In the genomic region with DNA sequence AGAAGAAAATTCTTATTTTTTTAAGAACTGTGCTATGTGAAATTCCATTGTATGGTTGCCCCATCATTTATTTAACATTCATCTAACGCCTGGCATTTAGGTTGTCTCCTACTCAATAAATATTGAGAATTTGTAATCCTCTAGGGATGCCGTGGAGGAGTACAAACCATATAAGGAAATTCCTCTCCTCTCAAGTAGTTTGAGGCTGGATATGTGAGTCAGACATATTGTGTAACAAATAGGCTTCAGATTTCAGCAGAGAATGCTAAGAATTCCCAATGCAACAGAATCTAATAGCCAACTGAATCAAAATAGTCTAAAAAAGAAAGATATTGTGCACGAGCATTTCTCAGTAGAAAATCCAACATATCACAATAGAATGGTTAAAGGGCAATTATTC, we compare ENCODE assay signal across 12 cellular contexts.
A peak's percentile ranks its signal among the peaks of the same experiment; 100 is the strongest.
DNase-seq lines count a peak whose midpoint lies in the region; ATAC-seq and TF ChIP-seq lines count a peak whose summit lies in the region.
"Had no signal": no experiment of that assay in that cellular context is flagged by ENCODE, and none has a peak within 500 bp of the region (broad histone marks: within the 10 kb centered on the region; RNA-seq: fewer than 3 reads in every experiment).

No MANE protein-coding gene starts in this region.

- no peak overlapping the region for H2AFZ ChIP-seq in hepatocyte

- H3K4me3 ChIP-seq in hepatocyte (no peak overlapping the region), upper lobe of right lung (no peak overlapping the region)
- H3K4me3 ChIP-seq: BLaER1 treated with 17β-estradiol and CSF1 and Interleukin-3, amounts not matched to agents 10 nM and 100 nM; mucosa of descending colon; testis had no signal

- no peaks in the 10 kb centered on the region for H3K9me3 Mint-ChIP-seq in activated T-cell treated with anti-CD3 and anti-CD28 coated beads, Interleukin-2, amount 50 U/mL, for 24 hours
- H3K9me3 Mint-ChIP-seq: activated naive CD4-positive, alpha-beta T cell treated with anti-CD3 and anti-CD28 coated beads for 36 hours had no signal

- no peaks in the 10 kb centered on the region for H3K79me2 ChIP-seq in hepatocyte

- H3K9me2 ChIP-seq in hepatocyte (replicated peaks; ENCODE audit: insufficient read depth) = no peaks in the 10 kb centered on the region

- peak; percentile 79 for ATAC-seq in upper lobe of right lung
- no peak for ATAC-seq in activated CD4-positive, CD25-positive, alpha-beta regulatory T cell treated with anti-CD3 and anti-CD28 coated beads, Interleukin-2, amount 50 U/mL, for 24 hours
- ATAC-seq in GM21723 (IDR thresholded peaks at IDR 0.05; ENCODE audit: unreplicated experiment) = no peak
- ATAC-seq: mucosa of descending colon had no signal

- H3K36me3 ChIP-seq in hepatocyte (replicated peaks; ENCODE audit: insufficient read depth, low read depth) = no peaks in the 10 kb centered on the region
- no peaks in the 10 kb centered on the region for H3K36me3 ChIP-seq in upper lobe of right lung
- H3K36me3 ChIP-seq: BLaER1 treated with 17β-estradiol and CSF1 and Interleukin-3, amounts not matched to agents 10 nM and 100 nM had no signal

- H3K9me3 ChIP-seq in hepatocyte (ENCODE audit: low read depth) (no peaks in the 10 kb centered on the region), upper lobe of right lung (no peaks in the 10 kb centered on the region)
- H3K9me3 ChIP-seq: BLaER1 treated with 17β-estradiol and CSF1 and Interleukin-3, amounts not matched to agents 10 nM and 100 nM; mucosa of descending colon; testis had no signal

- H3K36me3 Mint-ChIP-seq in activated T-cell treated with anti-CD3 and anti-CD28 coated beads, Interleukin-2, amount 50 U/mL, for 24 hours (ENCODE audit: low read depth) = no peaks in the 10 kb centered on the region

- H3K4me1 ChIP-seq in hepatocyte (ENCODE audit: insufficient read depth) (no peaks in the 10 kb centered on the region), upper lobe of right lung (no peaks in the 10 kb centered on the region)
- H3K4me1 ChIP-seq: testis had no signal

- H3K4me3 Mint-ChIP-seq in activated T-cell treated with anti-CD3 and anti-CD28 coated beads, Interleukin-2, amount 50 U/mL, for 24 hours = no peak overlapping the region
- H3K4me3 Mint-ChIP-seq: activated naive CD4-positive, alpha-beta T cell treated with anti-CD3 and anti-CD28 coated beads for 36 hours had no signal

- in situ Hi-C loops in SK-MEL-5 (cut with HindIII; ENCODE audit: low pct_unique_long_range_greater_than_20kb, low sequenced_read_pairs) = no loop called here

- WGBS in hepatocyte (ENCODE audit: low lambda C conversion rate, missing lambda C conversion rate) = 35% methylated on average over 3 of the region's 3 CpGs

- no peaks in the 10 kb centered on the region for H3K27me3 Mint-ChIP-seq in activated T-cell treated with anti-CD3 and anti-CD28 coated beads, Interleukin-2, amount 50 U/mL, for 24 hours

- no peak for TF ChIP-seq CTCF in hepatocyte (IDR thresholded peaks at IDR 0.05; ENCODE audit: poor library complexity)
- no peak for TF ChIP-seq CTCF in upper lobe of right lung (IDR thresholded peaks at IDR 0.05)

- intact Hi-C loops in upper lobe of right lung (cut with DNase I) = no loop called here

- no peaks in the 10 kb centered on the region for H3K4me1 Mint-ChIP-seq in activated T-cell treated with anti-CD3 and anti-CD28 coated beads, Interleukin-2, amount 50 U/mL, for 24 hours (ENCODE audit: low read depth)

- H4K20me1 ChIP-seq in hepatocyte (ENCODE audit: insufficient read depth, poor library complexity, severe bottlenecking) = no peaks in the 10 kb centered on the region
- H4K20me1 ChIP-seq: BLaER1 treated with 17β-estradiol and CSF1 and Interleukin-3, amounts not matched to agents 10 nM and 100 nM had no signal

- no peak overlapping the region for H3K4me2 ChIP-seq in hepatocyte

- no peaks in the 10 kb centered on the region for H3K27me3 ChIP-seq in hepatocyte
- no peaks in the 10 kb centered on the region for H3K27me3 ChIP-seq in upper lobe of right lung
- H3K27me3 ChIP-seq: BLaER1 treated with 17β-estradiol and CSF1 and Interleukin-3, amounts not matched to agents 10 nM and 100 nM; testis had no signal

- H3K27ac ChIP-seq in hepatocyte = no peak overlapping the region
- no peak overlapping the region for H3K27ac ChIP-seq in upper lobe of right lung
- H3K27ac ChIP-seq: BLaER1 treated with 17β-estradiol and CSF1 and Interleukin-3, amounts not matched to agents 10 nM and 100 nM; testis had no signal

- H3K27ac Mint-ChIP-seq in activated T-cell treated with anti-CD3 and anti-CD28 coated beads, Interleukin-2, amount 50 U/mL, for 24 hours = no peak overlapping the region
- H3K27ac Mint-ChIP-seq: activated naive CD4-positive, alpha-beta T cell treated with anti-CD3 and anti-CD28 coated beads for 36 hours had no signal

- DNase-seq in NCI-H748 (lab: John Stamatoyannopoulos, UW; ENCODE audit: unreplicated experiment) (peak; percentile 26), NCI-H748 treated with DMSO at 0.1 percent for 48 hours (lab: John Stamatoyannopoulos, UW) (no peak), SK-MEL-5 (ENCODE audit: low read depth, low spot score) (peak; percentile 44), hepatocyte (ENCODE audit: low spot score) (peak; percentile 31), upper lobe of right lung (no peak)
- DNase-seq in activated T-cell treated with anti-CD3 and anti-CD28 coated beads, Interleukin-2, amount 50 U/mL, for 24 hours = no peak
- DNase-seq: activated naive CD4-positive, alpha-beta T cell treated with anti-CD3 and anti-CD28 coated beads for 36 hours; mucosa of descending colon; testis had no signal

Comparison
In these comparisons a context has a peak if more than half of its experiments do, and no peak if none do; other contexts are left out.
1. DNase-seq: peak in NCI-H748 (single experiment), SK-MEL-5 (single experiment) and hepatocyte (single experiment); none in NCI-H748 treated with DMSO at 0.1 percent for 48 hours (single experiment), upper lobe of right lung (single experiment) and activated T-cell treated with anti-CD3 and anti-CD28 coated beads, Interleukin-2, amount 50 U/mL, for 24 hours (single experiment).